In the genomic region with DNA sequence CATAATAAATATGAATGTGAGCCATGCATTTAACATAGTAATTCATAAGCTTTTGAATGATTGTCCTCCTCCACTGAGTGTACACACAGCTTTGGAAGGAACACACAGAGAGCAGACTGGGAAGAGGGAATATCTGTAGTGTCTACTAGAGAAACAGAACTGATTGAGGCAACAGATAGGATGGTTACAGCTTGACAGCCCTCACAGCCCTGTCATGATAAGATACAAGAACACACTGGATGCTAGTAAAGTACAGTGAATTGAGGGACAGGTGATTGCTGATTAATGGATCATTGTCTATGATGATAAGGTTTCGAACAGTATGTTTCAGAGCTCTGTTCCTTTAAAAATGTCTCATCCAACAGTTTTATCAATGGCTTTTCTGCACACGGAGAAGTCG, we compare ENCODE assay signal across 17 cellular contexts.
DNase-seq lines count a peak whose midpoint lies in the region; ATAC-seq and TF ChIP-seq lines count a peak whose summit lies in the region.
"Had no signal": no experiment of that assay in that cellular context is flagged by ENCODE, and none has a peak within 500 bp of the region (broad histone marks: within the 10 kb centered on the region; RNA-seq: fewer than 3 reads in every experiment).

No MANE protein-coding gene starts in this region.

- TF ChIP-seq EP300 in SK-N-SH (IDR thresholded peaks at IDR 0.05; ENCODE audit: borderline replicate concordance in 1 of 2, low read depth in 1 of 2, low read length in 1 of 2) (no peak), neural cell (conservative IDR thresholded peaks at IDR 0.05; ENCODE audit: poor library complexity, severe bottlenecking) (peak; percentile 89)

- no peaks in the 10 kb centered on the region for H4K20me1 ChIP-seq in SK-N-SH (ENCODE audit: insufficient read depth)
- H4K20me1 ChIP-seq in neural cell (ENCODE audit: insufficient read depth): no peaks in the 10 kb centered on the region
- H4K20me1 ChIP-seq: BLaER1 treated with 17β-estradiol and CSF1 and Interleukin-3, amounts not matched to agents 10 nM and 100 nM had no signal

- CTCF ChIA-PET in SK-N-SH (lab: Yijun Ruan, JAX): interaction anchor here (2.6 kb wide), 1 partner anchor 12 kb away, joined by 10 read pairs; no protein-coding TSS in a partner anchor

- no peaks in the 10 kb centered on the region for H3K36me3 ChIP-seq in SK-N-SH (replicated peaks in 1 of 2; ENCODE audit: control insufficient read depth in 1 of 2, insufficient read depth in 2 of 2, low read length in 1 of 2)
- no peaks in the 10 kb centered on the region for H3K36me3 ChIP-seq in neural cell (ENCODE audit: insufficient read depth, low read length)
- no peaks in the 10 kb centered on the region for H3K36me3 ChIP-seq in HAP-1 (replicated peaks)
- H3K36me3 ChIP-seq: BLaER1 treated with 17β-estradiol and CSF1 and Interleukin-3, amounts not matched to agents 10 nM and 100 nM had no signal

- H3K27ac ChIP-seq in SK-N-SH (ENCODE audit: low read depth in 2 of 2, low read length in 1 of 2) (no peak overlapping the region), neural cell (ENCODE audit: low read length) (peak overlapping the region; percentile 7)
- H3K27ac ChIP-seq: 22Rv1; BLaER1 treated with 17β-estradiol and CSF1 and Interleukin-3, amounts not matched to agents 10 nM and 100 nM had no signal

- H3K4me3 ChIP-seq in SK-N-SH (ENCODE audit: low read depth in 2 of 2, low read length in 1 of 2) (no peak overlapping the region), neural cell (ENCODE audit: low read length) (no peak overlapping the region), HAP-1 (no peak overlapping the region)
- H3K4me3 ChIP-seq: BLaER1 treated with 17β-estradiol and CSF1 and Interleukin-3, amounts not matched to agents 10 nM and 100 nM; GM12878 had no signal

- ATAC-seq in SK-N-SH treated with all-trans-retinoic acid at 6 μM for 48 hours (no peak), GM19351 (IDR thresholded peaks at IDR 0.05; ENCODE audit: unreplicated experiment) (no peak)

- no peak for TF ChIP-seq RAD21 in SK-N-SH (IDR thresholded peaks at IDR 0.05; ENCODE audit: low read length)
- TF ChIP-seq RAD21 in neural cell (conservative IDR thresholded peaks at IDR 0.05): no peak

- H3F3A ChIP-seq in SK-N-SH (replicated peaks; ENCODE audit: insufficient read depth): no peaks in the 10 kb centered on the region
- no peaks in the 10 kb centered on the region for H3F3A ChIP-seq in neural cell (ENCODE audit: insufficient read depth, low read length, poor library complexity, severe bottlenecking)

- WGBS in SK-N-SH (ENCODE audit: low lambda C conversion rate): 37% methylated on average over 3 of the region's 3 CpGs

- no peak for TF ChIP-seq CTCF in SK-N-SH (IDR thresholded peaks at IDR 0.05)
- TF ChIP-seq CTCF in neural cell (IDR thresholded peaks at IDR 0.05; ENCODE audit: poor library complexity, severe bottlenecking): no peak

- H3K9ac ChIP-seq in SK-N-SH (no peak overlapping the region), neural cell (ENCODE audit: low read length) (no peak overlapping the region)
- H3K9ac ChIP-seq: BLaER1 treated with 17β-estradiol and CSF1 and Interleukin-3, amounts not matched to agents 10 nM and 100 nM had no signal

- no peaks in the 10 kb centered on the region for H3K79me2 ChIP-seq in SK-N-SH (ENCODE audit: insufficient read depth)
- no peaks in the 10 kb centered on the region for H3K79me2 ChIP-seq in neural cell (replicated peaks; ENCODE audit: insufficient read depth, low read length)

- POLR2A ChIA-PET in SK-N-SH (lab: Yijun Ruan, JAX): no interaction called here

- H3K9me3 ChIP-seq in SK-N-SH: no peaks in the 10 kb centered on the region
- H3K9me3 ChIP-seq in neural cell (ENCODE audit: low read length): no peaks in the 10 kb centered on the region
- H3K9me3 ChIP-seq in HAP-1: no peaks in the 10 kb centered on the region
- H3K9me3 ChIP-seq: BLaER1 treated with 17β-estradiol and CSF1 and Interleukin-3, amounts not matched to agents 10 nM and 100 nM had no signal

- no peak overlapping the region for H2AFZ ChIP-seq in SK-N-SH (ENCODE audit: low read depth)
- H2AFZ ChIP-seq in neural cell (ENCODE audit: low read depth, low read length): no peak overlapping the region

- H3K9me2 ChIP-seq in SK-N-SH: no peaks in the 10 kb centered on the region
- H3K9me2 ChIP-seq in neural cell (ENCODE audit: insufficient read depth, low read length): no peaks in the 10 kb centered on the region

- H3K4me1 ChIP-seq in SK-N-SH (ENCODE audit: control insufficient read depth in 1 of 2, insufficient read depth in 2 of 2, low read depth in 1 of 2, low read length in 1 of 2): no peaks in the 10 kb centered on the region
- H3K4me1 ChIP-seq in HAP-1: peaks cover 12% of the 10 kb centered on the region; the same call in 1 of the 2 replicates
- H3K4me1 ChIP-seq: BLaER1 treated with 17β-estradiol and CSF1 and Interleukin-3, amounts not matched to agents 10 nM and 100 nM had no signal

- H3K4me2 ChIP-seq in SK-N-SH (no peak overlapping the region), neural cell (ENCODE audit: low read length) (no peak overlapping the region)
- H3K4me2 ChIP-seq: BLaER1 treated with 17β-estradiol and CSF1 and Interleukin-3, amounts not matched to agents 10 nM and 100 nM had no signal

- in situ Hi-C loops in HAP-1 (cut with MboI; ENCODE audit: low sequenced_read_pairs): loop anchor here (25.0 kb wide), 1 partner anchor 233 kb away; no protein-coding TSS in a partner anchor

- H3K27me3 ChIP-seq in SK-N-SH (ENCODE audit: insufficient read depth): no peaks in the 10 kb centered on the region
- no peaks in the 10 kb centered on the region for H3K27me3 ChIP-seq in neural cell (ENCODE audit: insufficient read depth, low read depth, low read length)
- no peaks in the 10 kb centered on the region for H3K27me3 ChIP-seq in HAP-1 (ENCODE audit: low read depth)
- H3K27me3 ChIP-seq: BLaER1 treated with 17β-estradiol and CSF1 and Interleukin-3, amounts not matched to agents 10 nM and 100 nM had no signal

- peak; percentile 2 for DNase-seq in SK-N-SH
- DNase-seq in NCI-H69 (lab: John Stamatoyannopoulos, UW): peak; percentile 31
- DNase-seq in HAP-1 (ENCODE audit: low spot score in 2 of 2): no peak
- DNase-seq: CD4-positive, alpha-beta T cell; CD8-positive, alpha-beta memory T cell; DMS 273 treated with DMSO at 0.1 percent for 48 hours; DMS79; EL; GDM1; GOT3; HCEC 1CT had no signal

TF ChIP-seq in SK-N-SH, 30 proteins besides CTCF, POLR2A, EP300 and RAD21:
- no peak for TF ChIP-seq MXI1 (IDR thresholded peaks at IDR 0.05; ENCODE audit: low read depth, low read length)
- peak; percentile 61 for TF ChIP-seq GATA2 (CRISPR knock-in tag; IDR thresholded peaks at IDR 0.05)

TF ChIP-seq in SK-N-SH treated with all-trans-retinoic acid at 6 μM for 48 hours, 23 proteins besides CTCF, POLR2A, EP300 and RAD21 (continues in another document):
- TF ChIP-seq TOX (CRISPR knock-in tag; IDR thresholded peaks at IDR 0.05; ENCODE audit: borderline replicate concordance) (no peak), CSDC2 (CRISPR knock-in tag; IDR thresholded peaks at IDR 0.05) (no peak), ARNTL (CRISPR knock-in tag; IDR thresholded peaks at IDR 0.05; ENCODE audit: borderline replicate concordance, low read depth) (no peak), ZNF70 (CRISPR knock-in tag; IDR thresholded peaks at IDR 0.05) (no peak), GLIS3 (CRISPR knock-in tag; IDR thresholded peaks at IDR 0.05) (no peak)
- TF ChIP-seq, protein P1, sequence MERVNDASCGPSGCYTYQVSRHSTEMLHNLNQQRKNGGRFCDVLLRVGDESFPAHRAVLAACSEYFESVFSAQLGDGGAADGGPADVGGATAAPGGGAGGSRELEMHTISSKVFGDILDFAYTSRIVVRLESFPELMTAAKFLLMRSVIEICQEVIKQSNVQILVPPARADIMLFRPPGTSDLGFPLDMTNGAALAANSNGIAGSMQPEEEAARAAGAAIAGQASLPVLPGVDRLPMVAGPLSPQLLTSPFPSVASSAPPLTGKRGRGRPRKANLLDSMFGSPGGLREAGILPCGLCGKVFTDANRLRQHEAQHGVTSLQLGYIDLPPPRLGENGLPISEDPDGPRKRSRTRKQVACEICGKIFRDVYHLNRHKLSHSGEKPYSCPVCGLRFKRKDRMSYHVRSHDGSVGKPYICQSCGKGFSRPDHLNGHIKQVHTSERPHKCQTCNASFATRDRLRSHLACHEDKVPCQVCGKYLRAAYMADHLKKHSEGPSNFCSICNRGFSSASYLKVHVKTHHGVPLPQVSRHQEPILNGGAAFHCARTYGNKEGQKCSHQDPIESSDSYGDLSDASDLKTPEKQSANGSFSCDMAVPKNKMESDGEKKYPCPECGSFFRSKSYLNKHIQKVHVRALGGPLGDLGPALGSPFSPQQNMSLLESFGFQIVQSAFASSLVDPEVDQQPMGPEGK (CRISPR knock-in tag; IDR thresholded peaks at IDR 0.05; ENCODE audit: borderline replicate concordance): no peak

TF ChIP-seq in neural cell, 6 proteins besides CTCF, POLR2A, EP300 and RAD21:
- no peak for TF ChIP-seq EZH2 (IDR thresholded peaks at IDR 0.05; ENCODE audit: borderline replicate concordance, insufficient read depth, low read length, poor library complexity, severe bottlenecking)
- no peak for TF ChIP-seq MXI1 (conservative IDR thresholded peaks at IDR 0.05; ENCODE audit: poor library complexity, severe bottlenecking)
- TF ChIP-seq POLR2AphosphoS5 (IDR thresholded peaks at IDR 0.05): peak; percentile 65

Comparison
In these comparisons a context has a peak if more than half of its experiments do, and no peak if none do; other contexts are left out.
1. DNase-seq: peak in SK-N-SH (single experiment) and NCI-H69 (single experiment); none in HAP-1 (0 of 2).